In the genomic region with DNA sequence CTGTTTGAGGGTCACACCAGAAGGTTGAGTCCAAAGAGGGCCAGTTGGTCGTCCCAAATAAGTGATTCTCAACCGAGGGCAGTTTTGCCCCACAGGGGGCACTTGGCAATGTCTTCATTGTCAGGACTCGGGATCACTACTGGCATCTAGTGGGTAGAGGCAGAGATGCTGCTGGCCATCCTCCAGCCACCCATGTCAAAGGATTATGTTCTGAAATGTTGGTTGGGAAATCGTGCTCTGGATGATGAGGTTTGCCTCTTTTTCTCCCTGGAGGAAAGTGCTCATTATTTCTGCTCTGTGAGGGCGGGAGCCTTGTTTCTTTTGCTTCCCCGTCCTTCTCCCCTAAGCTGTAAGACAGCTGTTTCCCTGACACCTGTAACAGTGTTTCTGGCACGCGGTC, we compare ENCODE assay signal across 7 cellular contexts. TPM values are rescaled to one million over a fixed set of nuclear protein-coding genes. Genes with fewer than 3 reads are reported as not detected.
DNase-seq lines count a peak whose midpoint lies in the region; ATAC-seq and TF ChIP-seq lines count a peak whose summit lies in the region.

No MANE protein-coding gene starts in this region.

- DNase-seq in DMS53 treated with DMSO at 0.1 percent for 48 hours (lab: John Stamatoyannopoulos, UW; ENCODE audit: unreplicated experiment) (peak; percentile 3), HT1080 (ENCODE audit: low read depth) (peak; percentile 69), RPMI8226 (peak; percentile 38), coronary artery (ENCODE audit: low spot score) (peak; percentile 79), lower lobe of right lung (peak; percentile 71), ureter (ENCODE audit: low spot score) (peak; percentile 59)

- no peak overlapping the region for H3K4me3 ChIP-seq in coronary artery
- H3K4me3 ChIP-seq in lower lobe of right lung, result no peak overlapping the region

- TF ChIP-seq CTCF in coronary artery (IDR thresholded peaks at IDR 0.05) (peak; percentile 20), lower lobe of right lung (IDR thresholded peaks at IDR 0.05) (peak; percentile 44)

- peaks cover 12% of the 10 kb centered on the region for H3K36me3 ChIP-seq in lower lobe of right lung

- no peaks in the 10 kb centered on the region for H3K27me3 ChIP-seq in lower lobe of right lung (ENCODE audit: low read depth)

- peaks cover 27% of the 10 kb centered on the region for H3K4me1 ChIP-seq in lower lobe of right lung

- peak in 1 of 2 donors; percentile 7 for ATAC-seq in lower lobe of right lung
- ATAC-seq in GM18858 (IDR thresholded peaks at IDR 0.05; ENCODE audit: unreplicated experiment), result no peak

- no peaks in the 10 kb centered on the region for H3K9me3 ChIP-seq in lower lobe of right lung

- intact Hi-C loops in lower lobe of right lung (cut with DNase I), result no loop called here

- H3K27ac ChIP-seq in coronary artery (peak overlapping the region; percentile 39 to 62), lower lobe of right lung (no peak overlapping the region)

RNA-seq across cellular contexts. Expression of a gene that starts 3.6 kb away (rescaled TPM):
- 8.0 and 12.5 TPM in 2 replicates for total RNA-seq in HT1080 (2014; rRNA removed; shearing (Covaris generic))
- polyA plus RNA-seq in HT1080 (2015; cell fraction: cytosol; rRNA removed), result 9.9 and 12.6 TPM in 2 replicates
- 42.4 and 46.9 TPM in 2 replicates for polyA plus RNA-seq in HT1080 (2015; cell fraction: nucleus; rRNA removed)
- total RNA-seq in lower lobe of right lung, result 8.5 TPM
- 18.1 TPM for total RNA-seq in ureter

RNA-seq across cellular contexts. Expression of a gene that starts 18.1 kb away (rescaled TPM):
- total RNA-seq in HT1080 (2014; rRNA removed; shearing (Covaris generic)), result 34.5 and 36.6 TPM in 2 replicates
- 71.9 and 84.1 TPM in 2 replicates for polyA plus RNA-seq in HT1080 (2015; cell fraction: cytosol; rRNA removed)
- polyA plus RNA-seq in HT1080 (2015; cell fraction: nucleus; rRNA removed), result 234 and 239 TPM in 2 replicates
- total RNA-seq in lower lobe of right lung (15.8 TPM), ureter (24.4 TPM)

RNA-seq across cellular contexts. Expression of a gene that starts 39.6 kb away (rescaled TPM):
- 94.3 and 105 TPM in 2 replicates for total RNA-seq in HT1080 (2014; rRNA removed; shearing (Covaris generic))
- polyA plus RNA-seq in HT1080 (2015; cell fraction: cytosol; rRNA removed), result 96.2 and 102 TPM in 2 replicates
- polyA plus RNA-seq in HT1080 (2015; cell fraction: nucleus; rRNA removed), result 47.7 and 48.8 TPM in 2 replicates
- total RNA-seq in lower lobe of right lung (34.3 TPM), ureter (31.2 TPM)

RNA-seq across cellular contexts. Expression of a gene that starts 39.6 kb away (rescaled TPM):
- total RNA-seq in HT1080 (2014; rRNA removed; shearing (Covaris generic)), result 9.0 and 9.1 TPM in 2 replicates
- 5.8 and 13.2 TPM in 2 replicates for polyA plus RNA-seq in HT1080 (2015; cell fraction: cytosol; rRNA removed)
- 10.2 and 14.4 TPM in 2 replicates for polyA plus RNA-seq in HT1080 (2015; cell fraction: nucleus; rRNA removed)
- 23.2 TPM for total RNA-seq in lower lobe of right lung
- total RNA-seq in ureter, result 36.3 TPM

Comparison
In these comparisons a context has a peak if more than half of its experiments do, and no peak if none do; other contexts are left out.
1. DNase-seq: peak in every context shown above with its lines; median percentile 79 in coronary artery; 71 in lower lobe of right lung; 69 in HT1080; 59 in ureter; 38 in RPMI8226; 3 in DMS53 treated with DMSO at 0.1 percent for 48 hours.